17 cellular contexts compared by ENCODE assay signal in genomic region chr9:27412963-27413362, GRCh38.
A peak's percentile ranks its signal among the peaks of the same experiment; 100 is the strongest.
DNase-seq lines count a peak whose midpoint lies in the region; ATAC-seq and TF ChIP-seq lines count a peak whose summit lies in the region.
"Had no signal": no experiment of that assay in that cellular context is flagged by ENCODE, and none has a peak within 500 bp of the region (broad histone marks: within the 10 kb centered on the region; RNA-seq: fewer than 3 reads in every experiment).

No MANE protein-coding gene starts in this region.

- H3K4me2 ChIP-seq in osteoblast (ENCODE audit: insufficient read depth, low read length), result peak overlapping the region; percentile 69

- no peaks in the 10 kb centered on the region for H3K36me3 ChIP-seq in right atrium auricular region
- no peaks in the 10 kb centered on the region for H3K36me3 ChIP-seq in heart left ventricle
- no peaks in the 10 kb centered on the region for H3K36me3 ChIP-seq in osteoblast (ENCODE audit: insufficient read depth, low read length)
- H3K36me3 ChIP-seq in aorta (ENCODE audit: control insufficient read depth in 1 of 2, insufficient read depth in 2 of 2, low read length in 1 of 2), result no peaks in the 10 kb centered on the region
- no peaks in the 10 kb centered on the region for H3K36me3 ChIP-seq in thyroid gland
- H3K36me3 ChIP-seq: adrenal gland, neutrophil had no signal

- peaks cover 0 to 6% of the 10 kb centered on the region in 2 donors for H3K4me1 ChIP-seq in right atrium auricular region
- peaks cover 0 to 34% (median 7%) of the 10 kb centered on the region in 12 donors for H3K4me1 ChIP-seq in heart left ventricle
- H3K4me1 ChIP-seq in osteoblast (ENCODE audit: insufficient read depth, low read length), result no peaks in the 10 kb centered on the region
- H3K4me1 ChIP-seq in aorta (ENCODE audit: control insufficient read depth in 1 of 2, insufficient read depth in 2 of 2, low read length in 2 of 2), result peaks cover 4 to 15% of the 10 kb centered on the region in 2 donors
- H3K4me1 ChIP-seq in thyroid gland, result peaks cover 13 to 22% of the 10 kb centered on the region in 2 donors

- H3K79me2 ChIP-seq in osteoblast (ENCODE audit: insufficient read depth, low read length), result no peaks in the 10 kb centered on the region

- H3K27me3 ChIP-seq in right atrium auricular region (no peaks in the 10 kb centered on the region), heart left ventricle (no peaks in the 10 kb centered on the region), osteoblast (ENCODE audit: insufficient read depth, low read length) (no peaks in the 10 kb centered on the region), aorta (ENCODE audit: control insufficient read depth in 1 of 2, insufficient read depth in 2 of 2, low read length in 1 of 2) (no peaks in the 10 kb centered on the region), thyroid gland (no peaks in the 10 kb centered on the region)
- H3K27me3 ChIP-seq: adrenal gland, neutrophil had no signal

- no peaks in the 10 kb centered on the region for H4K20me1 ChIP-seq in osteoblast (ENCODE audit: insufficient read depth, low read length)

- WGBS in heart left ventricle, 4 donors, result 27 to 49% (median 37%) methylated on average over 2 of the region's 2 CpGs
- 2 to 5% methylated on average over 2 of the region's 2 CpGs for WGBS in aorta, 2 donors
- 52 to 55% methylated on average over 2 of the region's 2 CpGs for WGBS in thyroid gland, 2 donors

- H2AFZ ChIP-seq in osteoblast (ENCODE audit: low read length), result peak overlapping the region; percentile 65

- ATAC-seq in Right ventricle myocardium superior (ENCODE audit: poor library complexity) (peak; percentile 59), heart left ventricle (peak in 3 of 4 donors; percentile 39 to 65 (median 62)), aorta (ENCODE audit: low FRiP score) (peak; percentile 55), HG03280 (IDR thresholded peaks at IDR 0.05; ENCODE audit: unreplicated experiment) (no peak)
- ATAC-seq: stimulated activated memory B cell treated with anti-CD40 and anti-IgM and Interleukin-4, amounts not matched to agents 10 μg/mL and 1 μg/mL and 100 μg/mL, for 72 hours had no signal

- no peak for TF ChIP-seq POLR2A in heart left ventricle (IDR thresholded peaks at IDR 0.05)
- no peak for TF ChIP-seq POLR2A in thyroid gland (IDR thresholded peaks at IDR 0.05)

- H3K27ac ChIP-seq in right atrium auricular region (peak overlapping the region in 1 of 2 donors; percentile 12), heart left ventricle (peak overlapping the region in 4 of 12 donors; percentile 30 to 42 (median 37)), osteoblast (ENCODE audit: low read depth, low read length) (no peak overlapping the region), aorta (ENCODE audit: low read depth in 1 of 2, low read length in 2 of 2) (no peak overlapping the region), thyroid gland (peak overlapping the region in 1 of 3 donors; percentile 36)
- H3K27ac ChIP-seq: HL-60, neutrophil had no signal

- peak overlapping the region in 1 of 2 donors; percentile 21 for H3K4me3 ChIP-seq in right atrium auricular region
- H3K4me3 ChIP-seq in heart left ventricle, result peak overlapping the region in 7 of 12 donors; percentile 20 to 55 (median 34)
- H3K4me3 ChIP-seq in osteoblast (ENCODE audit: insufficient read depth, low read length), result peak overlapping the region; percentile 59
- peak overlapping the region; percentile 28 to 82 for H3K4me3 ChIP-seq in aorta (ENCODE audit: low read length in 2 of 2)
- peak overlapping the region in 1 of 3 donors; percentile 2 for H3K4me3 ChIP-seq in thyroid gland (replicated peaks in 1 of 3)

- no peak for TF ChIP-seq CTCF in right atrium auricular region (IDR thresholded peaks at IDR 0.05)
- no peak for TF ChIP-seq CTCF in heart left ventricle (IDR thresholded peaks at IDR 0.05)
- TF ChIP-seq CTCF in osteoblast (IDR thresholded peaks at IDR 0.05; ENCODE audit: extremely low read depth, low read depth, low read length), result no peak
- TF ChIP-seq CTCF in thyroid gland (IDR thresholded peaks at IDR 0.05), result no peak

- H3K9me3 ChIP-seq in right atrium auricular region, result no peaks in the 10 kb centered on the region
- no peaks in the 10 kb centered on the region for H3K9me3 ChIP-seq in heart left ventricle
- no peaks in the 10 kb centered on the region for H3K9me3 ChIP-seq in osteoblast (ENCODE audit: low read depth, low read length)
- H3K9me3 ChIP-seq in aorta (ENCODE audit: control insufficient read depth, low read length), result no peaks in the 10 kb centered on the region
- no peaks in the 10 kb centered on the region for H3K9me3 ChIP-seq in thyroid gland
- H3K9me3 ChIP-seq: adrenal gland, neutrophil had no signal

- DNase-seq in Right ventricle myocardium superior (no peak), right atrium auricular region (ENCODE audit: low spot score) (no peak), heart left ventricle (peak in 3 of 5 donors; percentile 18 to 30 (median 23)), osteoblast (ENCODE audit: insufficient read length, low spot score, missing footprints) (no peak), aorta (peak in 1 of 2 donors; percentile 47), DMS53 treated with DMSO at 0.1 percent for 48 hours (lab: John Stamatoyannopoulos, UW; ENCODE audit: unreplicated experiment) (no peak), thyroid gland (no peak)
- DNase-seq: activated CD4-positive, alpha-beta T cell treated with anti-CD3 and anti-CD28 coated beads, Interleukin-2, amount 50 U/mL, for 48 hours; adrenal gland; COR-L47; Kasumi-1; NCI-H187; NCI-H510A treated with DMSO at 0.1 percent for 48 hours had no signal

- intact Hi-C loops in Right ventricle myocardium superior (cut with DNase I) (loop anchor here (10.0 kb wide), 1 partner anchor 58 kb away; no protein-coding TSS in a partner anchor), heart left ventricle (cut with DNase I) (loop anchor here in 4 of 10 donors (5.0 to 10.0 kb wide), 4 partner anchors 46 to 119 kb away; partner anchors contain the start of gene MOB3B (in 1 of the 4)), aorta (cut with DNase I) (loop anchor here in 1 of 2 donors (2.0 to 5.0 kb wide), 2 partner anchors 71 to 116 kb away; partner anchors contain the start of gene MOB3B), thyroid gland (cut with DNase I) (no loop called here)

Comparison
In these comparisons a context has a peak if more than half of its experiments do, and no peak if none do; other contexts are left out.
1. DNase-seq: peak in heart left ventricle (3 of 5); none in Right ventricle myocardium superior (single experiment), right atrium auricular region (single experiment), osteoblast (single experiment), DMS53 treated with DMSO at 0.1 percent for 48 hours (single experiment) and thyroid gland (0 of 2).